8 cellular contexts compared by ENCODE assay signal in the genomic region with DNA sequence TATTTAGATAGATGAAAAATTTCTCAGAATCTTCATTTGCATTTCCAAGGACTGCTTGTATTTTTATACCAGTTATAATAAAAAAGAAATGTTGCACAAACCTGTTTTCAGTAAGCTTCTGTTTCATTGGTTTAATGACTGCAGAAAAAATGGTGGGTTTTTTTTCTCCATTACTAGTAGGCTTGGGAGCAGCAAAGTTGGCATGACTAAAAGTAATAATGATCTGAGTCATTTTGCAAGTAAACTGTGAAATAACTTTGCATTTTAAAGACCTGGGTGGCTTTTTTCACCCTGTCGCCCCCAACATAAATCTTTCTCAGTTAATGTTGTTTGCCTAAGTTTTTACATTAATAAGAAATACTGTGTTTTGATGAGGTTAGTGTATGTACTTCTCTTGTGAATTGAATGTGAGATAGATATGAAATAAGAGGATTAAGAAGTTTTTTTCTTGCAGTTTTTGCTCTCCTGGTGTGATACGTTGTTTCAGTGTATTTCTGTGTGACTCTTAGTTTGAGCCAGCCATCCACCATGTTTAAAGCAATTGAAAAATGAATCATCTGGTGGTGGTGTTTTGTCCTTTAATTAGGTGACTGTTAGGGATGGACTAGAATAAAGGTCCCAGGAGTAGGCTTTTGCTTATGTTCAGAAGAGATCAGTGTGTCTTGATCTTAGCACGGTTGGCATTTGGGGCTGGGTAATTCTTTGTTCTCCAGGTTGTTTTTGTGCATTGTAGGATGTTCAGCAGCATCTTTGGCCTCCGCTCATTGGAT. TPM values are rescaled to one million over a fixed set of nuclear protein-coding genes. Genes with fewer than 3 reads are reported as not detected.
DNase-seq lines count a peak whose midpoint lies in the region; ATAC-seq and TF ChIP-seq lines count a peak whose summit lies in the region.

No MANE protein-coding gene starts in this region.

- no peak for ATAC-seq in T-cell (replicated peaks in 1 of 4)
- peak; percentile 68 for ATAC-seq in stimulated activated naive CD8-positive, alpha-beta T cell treated with anti-CD3 and anti-CD28 coated beads, Interleukin-15, amount 100 ng/mL, for 72 hours

- peaks cover 12 to 41% (median 21%) of the 10 kb centered on the region in 3 donors for H3K4me1 Mint-ChIP-seq in T-cell
- peaks cover 39% of the 10 kb centered on the region for H3K4me1 Mint-ChIP-seq in stimulated activated naive CD8-positive, alpha-beta T cell treated with anti-CD3 and anti-CD28 coated beads, Interleukin-15, amount 100 ng/mL, for 72 hours

- no peaks in the 10 kb centered on the region for H3K36me3 ChIP-seq in HEK293 (ENCODE audit: control insufficient read depth in 2 of 2, insufficient read depth in 1 of 2, low read length in 2 of 2)

- CTCF ChIA-PET in HEK293 (lab: Yijun Ruan, JAX) (interaction anchor here (0.6 to 1.1 kb wide), 3 partner anchors 42 to 510 kb away, joined by 3 read pairs; no protein-coding TSS in a partner anchor), T-cell (lab: Charles Lee) (no interaction called here)

- H3K27me3 Mint-ChIP-seq in T-cell, result peaks cover 4 to 36% of the 10 kb centered on the region in 2 donors
- peaks cover 40% of the 10 kb centered on the region for H3K27me3 Mint-ChIP-seq in stimulated activated naive CD8-positive, alpha-beta T cell treated with anti-CD3 and anti-CD28 coated beads, Interleukin-15, amount 100 ng/mL, for 72 hours

- H3K9me3 ChIP-seq in HEK293 (ENCODE audit: control insufficient read depth, insufficient read depth, low read depth, low read length), result no peaks in the 10 kb centered on the region

- peak; percentile 53 for DNase-seq in EL
- no peak for DNase-seq in T-cell
- peak; percentile 17 to 29 for DNase-seq in stimulated activated naive CD8-positive, alpha-beta T cell treated with anti-CD3 and anti-CD28 coated beads, Interleukin-15, amount 100 ng/mL, for 72 hours
- no peak for DNase-seq in UCSD-AML1 (lab: John Stamatoyannopoulos, UW; ENCODE audit: unreplicated experiment)
- DNase-seq in HUDEP-2 (lab: John Stamatoyannopoulos, UW; ENCODE audit: unreplicated experiment in 76 of 76), result no peak
- DNase-seq in NCI-H146 (lab: John Stamatoyannopoulos, UW), result no peak

- no peaks in the 10 kb centered on the region for H3K36me3 Mint-ChIP-seq in T-cell

- H3K4me3 ChIP-seq in HEK293 (ENCODE audit: low read depth, low read length), result peak overlapping the region; percentile 97
- peak overlapping the region; percentile 79 for H3K4me3 ChIP-seq in iPS-11a (ENCODE audit: low read depth, low read length)

- no peak overlapping the region for H3K27ac Mint-ChIP-seq in T-cell
- H3K27ac Mint-ChIP-seq in stimulated activated naive CD8-positive, alpha-beta T cell treated with anti-CD3 and anti-CD28 coated beads, Interleukin-15, amount 100 ng/mL, for 72 hours, result peak overlapping the region; percentile 0 to 79

- H3K27ac ChIP-seq in HEK293 (ENCODE audit: extremely low read depth, low read depth, low read length), result 0 out of 2 replicates have a peak overlapping the region, but pooled peaks have one; percentile 90

- no peak for TF ChIP-seq CTCF in HEK293 (tag by site-specific recombination; IDR thresholded peaks at IDR 0.05)

- POLR2A ChIA-PET in HEK293 (lab: Yijun Ruan, JAX), result no interaction called here
- POLR2A ChIA-PET in T-cell (lab: Charles Lee), result interaction anchor here in 1 of 2 donors (0.7 kb wide), 1 partner anchor 241 kb away, joined by 3 read pairs; no protein-coding TSS in a partner anchor

- peak overlapping the region in 2 of 3 donors; percentile 78 to 81 for H3K4me3 Mint-ChIP-seq in T-cell
- H3K4me3 Mint-ChIP-seq in stimulated activated naive CD8-positive, alpha-beta T cell treated with anti-CD3 and anti-CD28 coated beads, Interleukin-15, amount 100 ng/mL, for 72 hours, result peak overlapping the region; percentile 79 to 82

- H3K4me1 ChIP-seq in HEK293 (ENCODE audit: control insufficient read depth, insufficient read depth, low read length), result peaks cover 15% of the 10 kb centered on the region

- H3K9me3 Mint-ChIP-seq in T-cell, result peaks cover 0 to 3% (median 0%) of the 10 kb centered on the region in 3 donors
- H3K9me3 Mint-ChIP-seq in stimulated activated naive CD8-positive, alpha-beta T cell treated with anti-CD3 and anti-CD28 coated beads, Interleukin-15, amount 100 ng/mL, for 72 hours, result no peaks in the 10 kb centered on the region

TF ChIP-seq in HEK293, 187 proteins besides CTCF, POLR2A, EP300 and RAD21:
- TF ChIP-seq FEZF1 (tag by site-specific recombination; IDR thresholded peaks at IDR 0.05) (peak; percentile 39), KLF8 (tag by site-specific recombination; IDR thresholded peaks at IDR 0.05) (no peak), KLF1 (tag by site-specific recombination; IDR thresholded peaks at IDR 0.05) (no peak), ZNF555 (tag by site-specific recombination; conservative IDR thresholded peaks at IDR 0.05) (no peak), ZNF423 (tag by site-specific recombination; IDR thresholded peaks at IDR 0.05) (no peak), SP2 (tag by site-specific recombination; IDR thresholded peaks at IDR 0.05) (no peak), SP3 (tag by site-specific recombination; IDR thresholded peaks at IDR 0.05) (no peak)
- TF ChIP-seq, protein P1, sequence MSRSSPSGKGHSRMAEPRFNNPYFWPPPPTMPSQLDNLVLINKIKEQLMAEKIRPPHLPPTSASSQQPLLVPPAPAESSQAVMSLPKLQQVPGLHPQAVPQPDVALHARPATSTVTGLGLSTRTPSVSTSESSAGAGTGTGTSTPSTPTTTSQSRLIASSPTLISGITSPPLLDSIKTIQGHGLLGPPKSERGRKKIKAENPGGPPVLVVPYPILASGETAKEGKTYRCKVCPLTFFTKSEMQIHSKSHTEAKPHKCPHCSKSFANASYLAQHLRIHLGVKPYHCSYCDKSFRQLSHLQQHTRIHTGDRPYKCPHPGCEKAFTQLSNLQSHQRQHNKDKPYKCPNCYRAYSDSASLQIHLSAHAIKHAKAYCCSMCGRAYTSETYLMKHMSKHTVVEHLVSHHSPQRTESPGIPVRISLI (tag by site-specific recombination; IDR thresholded peaks at IDR 0.05), result peak; percentile 84
- TF ChIP-seq, protein P2, sequence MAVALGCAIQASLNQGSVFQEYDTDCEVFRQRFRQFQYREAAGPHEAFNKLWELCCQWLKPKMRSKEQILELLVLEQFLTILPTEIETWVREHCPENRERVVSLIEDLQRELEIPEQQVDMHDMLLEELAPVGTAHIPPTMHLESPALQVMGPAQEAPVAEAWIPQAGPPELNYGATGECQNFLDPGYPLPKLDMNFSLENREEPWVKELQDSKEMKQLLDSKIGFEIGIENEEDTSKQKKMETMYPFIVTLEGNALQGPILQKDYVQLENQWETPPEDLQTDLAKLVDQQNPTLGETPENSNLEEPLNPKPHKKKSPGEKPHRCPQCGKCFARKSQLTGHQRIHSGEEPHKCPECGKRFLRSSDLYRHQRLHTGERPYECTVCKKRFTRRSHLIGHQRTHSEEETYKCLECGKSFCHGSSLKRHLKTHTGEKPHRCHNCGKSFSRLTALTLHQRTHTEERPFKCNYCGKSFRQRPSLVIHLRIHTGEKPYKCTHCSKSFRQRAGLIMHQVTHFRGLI (tag by site-specific recombination; IDR thresholded peaks at IDR 0.05), result no peak
- TF ChIP-seq, protein P3, sequence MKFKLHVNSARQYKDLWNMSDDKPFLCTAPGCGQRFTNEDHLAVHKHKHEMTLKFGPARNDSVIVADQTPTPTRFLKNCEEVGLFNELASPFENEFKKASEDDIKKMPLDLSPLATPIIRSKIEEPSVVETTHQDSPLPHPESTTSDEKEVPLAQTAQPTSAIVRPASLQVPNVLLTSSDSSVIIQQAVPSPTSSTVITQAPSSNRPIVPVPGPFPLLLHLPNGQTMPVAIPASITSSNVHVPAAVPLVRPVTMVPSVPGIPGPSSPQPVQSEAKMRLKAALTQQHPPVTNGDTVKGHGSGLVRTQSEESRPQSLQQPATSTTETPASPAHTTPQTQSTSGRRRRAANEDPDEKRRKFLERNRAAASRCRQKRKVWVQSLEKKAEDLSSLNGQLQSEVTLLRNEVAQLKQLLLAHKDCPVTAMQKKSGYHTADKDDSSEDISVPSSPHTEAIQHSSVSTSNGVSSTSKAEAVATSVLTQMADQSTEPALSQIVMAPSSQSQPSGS (tag by site-specific recombination; IDR thresholded peaks at IDR 0.05; ENCODE audit: low read depth), result no peak
- TF ChIP-seq, protein P4, sequence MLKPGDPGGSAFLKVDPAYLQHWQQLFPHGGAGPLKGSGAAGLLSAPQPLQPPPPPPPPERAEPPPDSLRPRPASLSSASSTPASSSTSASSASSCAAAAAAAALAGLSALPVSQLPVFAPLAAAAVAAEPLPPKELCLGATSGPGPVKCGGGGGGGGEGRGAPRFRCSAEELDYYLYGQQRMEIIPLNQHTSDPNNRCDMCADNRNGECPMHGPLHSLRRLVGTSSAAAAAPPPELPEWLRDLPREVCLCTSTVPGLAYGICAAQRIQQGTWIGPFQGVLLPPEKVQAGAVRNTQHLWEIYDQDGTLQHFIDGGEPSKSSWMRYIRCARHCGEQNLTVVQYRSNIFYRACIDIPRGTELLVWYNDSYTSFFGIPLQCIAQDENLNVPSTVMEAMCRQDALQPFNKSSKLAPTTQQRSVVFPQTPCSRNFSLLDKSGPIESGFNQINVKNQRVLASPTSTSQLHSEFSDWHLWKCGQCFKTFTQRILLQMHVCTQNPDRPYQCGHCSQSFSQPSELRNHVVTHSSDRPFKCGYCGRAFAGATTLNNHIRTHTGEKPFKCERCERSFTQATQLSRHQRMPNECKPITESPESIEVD (tag by site-specific recombination; IDR thresholded peaks at IDR 0.05), result peak; percentile 98

RNA-seq across cellular contexts. Expression of a gene that starts 1.8 kb away (rescaled TPM):
- total RNA-seq in T-cell, result 1 to 10 TPM in 4 of 5 donors, under 1 TPM in 1; 0.79 to 3.3 (median 1.4) TPM

Comparison
In these comparisons a context has a peak if more than half of its experiments do, and no peak if none do; other contexts are left out.
1. DNase-seq: peak in EL (single experiment) and stimulated activated naive CD8-positive, alpha-beta T cell treated with anti-CD3 and anti-CD28 coated beads, Interleukin-15, amount 100 ng/mL, for 72 hours (2 of 2); none in T-cell (0 of 34), UCSD-AML1 (single experiment), HUDEP-2 (0 of 76) and NCI-H146 (single experiment).
2. H3K27ac Mint-ChIP-seq: peak in stimulated activated naive CD8-positive, alpha-beta T cell treated with anti-CD3 and anti-CD28 coated beads, Interleukin-15, amount 100 ng/mL, for 72 hours (2 of 2); none in T-cell (0 of 2).